8 cellular contexts compared by ENCODE assay signal in the genomic region with DNA sequence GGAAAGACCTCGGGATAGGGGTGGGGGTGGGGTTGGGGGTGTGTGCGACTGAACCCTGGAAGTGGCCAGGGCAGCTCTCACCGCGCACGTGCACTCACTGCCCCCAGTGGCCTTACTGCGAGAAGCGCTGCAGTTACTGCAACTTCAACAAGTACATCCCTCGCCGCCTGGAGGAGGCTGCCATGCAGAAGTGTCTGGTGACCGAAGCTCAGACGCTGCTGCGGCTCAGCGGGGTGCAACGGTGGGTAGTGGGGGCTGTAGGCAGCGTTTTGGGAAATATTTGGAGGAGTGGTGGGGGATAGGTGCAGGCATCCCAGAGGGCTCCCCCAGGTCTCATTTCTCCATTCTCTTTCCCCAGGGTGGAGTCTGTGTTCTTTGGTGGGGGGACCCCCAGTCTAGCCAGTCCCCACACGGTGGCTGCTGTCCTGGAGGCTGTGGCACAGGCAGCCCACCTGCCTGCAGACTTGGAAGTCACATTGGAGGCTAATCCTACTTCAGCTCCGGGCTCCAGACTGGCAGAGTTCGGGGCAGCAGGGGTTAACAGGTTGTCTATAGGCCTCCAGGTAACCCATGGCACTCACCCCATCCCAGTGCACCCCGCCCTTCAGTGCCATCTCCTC. TPM values are rescaled to one million over a fixed set of nuclear protein-coding genes. Genes with fewer than 3 reads are reported as not detected.
DNase-seq lines count a peak whose midpoint lies in the region; ATAC-seq, FAIRE-seq and TF ChIP-seq lines count a peak whose summit lies in the region.

No MANE protein-coding gene starts in this region.

- H2AFZ ChIP-seq in keratinocyte (ENCODE audit: control insufficient read depth, low read length) = peak overlapping the region; percentile 75

- peak overlapping the region; percentile 81 for H3K27ac ChIP-seq in keratinocyte (ENCODE audit: control insufficient read depth, insufficient read depth, low read length)

- peaks cover 16% of the 10 kb centered on the region for H3K79me2 ChIP-seq in keratinocyte (ENCODE audit: control insufficient read depth, insufficient read depth, low read length)

- peak overlapping the region; percentile 85 for H3K9ac ChIP-seq in keratinocyte (ENCODE audit: control insufficient read depth, extremely low read depth, insufficient read depth, low read length)

- H4K20me1 ChIP-seq in keratinocyte (ENCODE audit: control insufficient read depth, extremely low read depth, insufficient read depth, low read length) = no peaks in the 10 kb centered on the region

- CTCF ChIA-PET in BJ (lab: Yijun Ruan, JAX) = interaction anchor here (0.5 to 2.6 kb wide), 32 partner anchors 9 to 245 kb away, joined by 3 to 27 read pairs (median 4); a partner anchor contains a TSS

- POLR2A ChIA-PET in BJ (lab: Charles Lee) = interaction anchor here (0.5 to 0.6 kb wide), 2 partner anchors 221 to 276 kb away, joined by 3 read pairs; no protein-coding TSS in a partner anchor

- DNase-seq in BJ (ENCODE audit: low read depth) = no peak
- DNase-seq in H4 (ENCODE audit: low spot score) = peak; percentile 92
- peak; percentile 82 for DNase-seq in NCI-H2227 (lab: John Stamatoyannopoulos, UW; ENCODE audit: unreplicated experiment)
- DNase-seq in activated CD4-positive, CD25-positive, alpha-beta regulatory T cell (lab: John Stamatoyannopoulos, UW) = peak; percentile 27 to 49 (median 38)
- peak; percentile 50 for DNase-seq in central memory CD4-positive, alpha-beta T cell
- DNase-seq in keratinocyte (ENCODE audit: low read depth, low spot score) = peak; percentile 50
- DNase-seq in stimulated activated CD4-positive, alpha-beta T cell treated with anti-CD3 and anti-CD28 coated beads, Interleukin-1b, Interleukin-23, amount 100 ng/mL, for 1 hour (ENCODE audit: low read depth in 2 of 2) = peak; percentile 22 to 30

- no peaks in the 10 kb centered on the region for H3K9me1 ChIP-seq in keratinocyte (ENCODE audit: control insufficient read depth, extremely low read depth, insufficient read depth, low read length)

- peaks cover 29% of the 10 kb centered on the region for H3K4me1 ChIP-seq in keratinocyte (ENCODE audit: control insufficient read depth, extremely low read depth, insufficient read depth, low read length)

- no peak for FAIRE-seq in keratinocyte (lab: Jason Lieb, UNC)

- peaks cover 2% of the 10 kb centered on the region; the same call in 1 of the 2 replicates for H3K27me3 ChIP-seq in BJ (ENCODE audit: control insufficient read depth, insufficient read depth, low read length)
- H3K27me3 ChIP-seq in keratinocyte (ENCODE audit: control insufficient read depth, extremely low read depth, insufficient read depth, low read length) = no peaks in the 10 kb centered on the region

- H3K4me3 ChIP-seq in BJ (ENCODE audit: low read depth, low read length) (peak overlapping the region; percentile 55), keratinocyte (ENCODE audit: control insufficient read depth in 2 of 3, extremely low read depth in 1 of 3, insufficient read depth in 2 of 3, low read depth in 1 of 3, low read length in 3 of 3) (peak overlapping the region; percentile 83 to 98 (median 97))

- TF ChIP-seq CTCF in BJ (IDR thresholded peaks at IDR 0.05; ENCODE audit: insufficient read depth, low read depth, low read length) (peak; percentile 66), keratinocyte (optimal IDR thresholded peaks at IDR 0.05 in 1 of 3, IDR thresholded peaks at IDR 0.05 in 1 of 3, conservative IDR thresholded peaks at IDR 0.05 in 1 of 3; ENCODE audit: extremely low read depth in 1 of 3, insufficient read depth in 2 of 3, low read length in 3 of 3) (peak; percentile 42 to 83 (median 69))

- H3K9me3 ChIP-seq in keratinocyte (ENCODE audit: control insufficient read depth, low read depth, low read length) = no peaks in the 10 kb centered on the region

- H3K4me2 ChIP-seq in keratinocyte (ENCODE audit: control insufficient read depth, extremely low read depth, insufficient read depth, low read depth, low read length) = peak overlapping the region; percentile 94

- no peak for ATAC-seq in GM21825 (IDR thresholded peaks at IDR 0.05; ENCODE audit: unreplicated experiment)

- H3K36me3 ChIP-seq in BJ (ENCODE audit: control insufficient read depth, insufficient read depth, low read length) = peaks cover 7% of the 10 kb centered on the region
- H3K36me3 ChIP-seq in keratinocyte (ENCODE audit: control insufficient read depth in 2 of 2, extremely low read depth in 1 of 2, insufficient read depth in 2 of 2, low read length in 2 of 2) = peaks cover 4 to 23% of the 10 kb centered on the region in 2 experiments

- dilution Hi-C loops in keratinocyte (cut with MboI; ENCODE audit: extremely low pct_ligation_motif_present, low sequenced_read_pairs) = no loop called here

RNA-seq across cellular contexts. Expression of a gene that starts 1.0 kb away (rescaled TPM):
- 17.5 and 22.6 TPM in 2 replicates for polyA plus RNA-seq in BJ (2011; rRNA removed)
- 7.9 and 13.9 TPM in 2 replicates for polyA minus RNA-seq in BJ (2011; rRNA and poly(A)+ RNA removed)
- total RNA-seq in H4 (2014; rRNA removed; shearing (Covaris generic)) = 18.7 and 19.3 TPM in 2 replicates
- polyA plus RNA-seq in keratinocyte = 25.5 to 28.5 TPM (median 28.2 TPM) in 3 replicates
- polyA plus RNA-seq in keratinocyte (2011; ENCODE audit: low read depth) = 11.0 TPM
- 14.4 and 15.4 TPM in 2 replicates for polyA plus RNA-seq in keratinocyte (2011; cell fraction: cytosol; rRNA removed)
- polyA plus RNA-seq in keratinocyte (2011; cell fraction: nucleus; rRNA removed) = 58.5 and 61.1 TPM in 2 replicates
- 20.2 and 28.1 TPM in 2 replicates for polyA plus RNA-seq in keratinocyte (2012; ENCODE audit: low replicate concordance)
- polyA minus RNA-seq in keratinocyte = 15.0 to 22.0 TPM (median 20.6 TPM) in 3 replicates
- 16.1 TPM for polyA minus RNA-seq in keratinocyte (2011; cell fraction: cytosol; rRNA and poly(A)+ RNA removed)
- polyA minus RNA-seq in keratinocyte (2011; cell fraction: nucleus; rRNA and poly(A)+ RNA removed) = 22.8 and 23.6 TPM in 2 replicates

RNA-seq across cellular contexts. Expression of a gene that starts 11.0 kb away (rescaled TPM):
- polyA plus RNA-seq in BJ (2011; rRNA removed) (not detected in 2 replicates), keratinocyte (not detected in 3 replicates)
- polyA minus RNA-seq in BJ (2011; rRNA and poly(A)+ RNA removed) = not detected in 2 replicates
- total RNA-seq in H4 (2014; rRNA removed; shearing (Covaris generic)) = not detected in 2 replicates
- polyA plus RNA-seq in keratinocyte (2011; ENCODE audit: low read depth) = not detected
- not detected in 2 replicates for polyA plus RNA-seq in keratinocyte (2011; cell fraction: cytosol; rRNA removed)
- not detected in 2 replicates for polyA plus RNA-seq in keratinocyte (2011; cell fraction: nucleus; rRNA removed)
- 0.48 and 0.80 TPM in 2 replicates for polyA plus RNA-seq in keratinocyte (2012; ENCODE audit: low replicate concordance)
- polyA minus RNA-seq in keratinocyte = not detected in 3 replicates
- not detected for polyA minus RNA-seq in keratinocyte (2011; cell fraction: cytosol; rRNA and poly(A)+ RNA removed)
- polyA minus RNA-seq in keratinocyte (2011; cell fraction: nucleus; rRNA and poly(A)+ RNA removed) = not detected in 2 replicates

RNA-seq across cellular contexts. Expression of a gene that starts 28.6 kb away (rescaled TPM):
- polyA plus RNA-seq in BJ (2011; rRNA removed) = 0.54 and 0.67 TPM in 2 replicates
- 0.10 and 0.14 TPM in 2 replicates for polyA minus RNA-seq in BJ (2011; rRNA and poly(A)+ RNA removed)
- not detected in 2 replicates for total RNA-seq in H4 (2014; rRNA removed; shearing (Covaris generic))
- 5.1 to 9.5 TPM (median 9.0 TPM) in 3 replicates for polyA plus RNA-seq in keratinocyte
- polyA plus RNA-seq in keratinocyte (2011; ENCODE audit: low read depth) = 2.4 TPM
- polyA plus RNA-seq in keratinocyte (2011; cell fraction: cytosol; rRNA removed) = 1.9 and 2.1 TPM in 2 replicates
- 30.5 and 34.7 TPM in 2 replicates for polyA plus RNA-seq in keratinocyte (2011; cell fraction: nucleus; rRNA removed)
- polyA plus RNA-seq in keratinocyte (2012; ENCODE audit: low replicate concordance) = 0.85 and 9.1 TPM in 2 replicates
- 1.4 to 6.3 TPM (median 4.1 TPM) in 3 replicates for polyA minus RNA-seq in keratinocyte
- 5.6 TPM for polyA minus RNA-seq in keratinocyte (2011; cell fraction: cytosol; rRNA and poly(A)+ RNA removed)
- 4.7 and 7.4 TPM in 2 replicates for polyA minus RNA-seq in keratinocyte (2011; cell fraction: nucleus; rRNA and poly(A)+ RNA removed)

RNA-seq across cellular contexts. Expression of a gene that starts 52.9 kb away (rescaled TPM):
- polyA plus RNA-seq in BJ (2011; rRNA removed) (not detected in 2 replicates), keratinocyte (50.7 to 155 TPM (median 66.7 TPM) in 3 replicates)
- polyA minus RNA-seq in BJ (2011; rRNA and poly(A)+ RNA removed) = not detected in 2 replicates
- total RNA-seq in H4 (2014; rRNA removed; shearing (Covaris generic)) = not detected in 2 replicates
- 34.9 TPM for polyA plus RNA-seq in keratinocyte (2011; ENCODE audit: low read depth)
- 66.6 and 129 TPM in 2 replicates for polyA plus RNA-seq in keratinocyte (2011; cell fraction: cytosol; rRNA removed)
- polyA plus RNA-seq in keratinocyte (2011; cell fraction: nucleus; rRNA removed) = 115 and 162 TPM in 2 replicates
- polyA plus RNA-seq in keratinocyte (2012; ENCODE audit: low replicate concordance) = 41.8 and 249 TPM in 2 replicates
- polyA minus RNA-seq in keratinocyte = 47.1 to 355 TPM (median 69.7 TPM) in 3 replicates
- 128 TPM for polyA minus RNA-seq in keratinocyte (2011; cell fraction: cytosol; rRNA and poly(A)+ RNA removed)
- polyA minus RNA-seq in keratinocyte (2011; cell fraction: nucleus; rRNA and poly(A)+ RNA removed) = 133 and 152 TPM in 2 replicates

RNA-seq across cellular contexts. Expression of a gene that starts 53.6 kb away (rescaled TPM):
- polyA plus RNA-seq in BJ (2011; rRNA removed) = 19.9 and 25.4 TPM in 2 replicates
- polyA minus RNA-seq in BJ (2011; rRNA and poly(A)+ RNA removed) = 19.8 and 31.7 TPM in 2 replicates
- total RNA-seq in H4 (2014; rRNA removed; shearing (Covaris generic)) = 26.5 and 47.2 TPM in 2 replicates
- 57.6 to 102 TPM (median 71.9 TPM) in 3 replicates for polyA plus RNA-seq in keratinocyte
- polyA plus RNA-seq in keratinocyte (2011; ENCODE audit: low read depth) = 101 TPM
- polyA plus RNA-seq in keratinocyte (2011; cell fraction: cytosol; rRNA removed) = 44.9 and 50.9 TPM in 2 replicates
- 241 and 303 TPM in 2 replicates for polyA plus RNA-seq in keratinocyte (2011; cell fraction: nucleus; rRNA removed)
- polyA plus RNA-seq in keratinocyte (2012; ENCODE audit: low replicate concordance) = 46.5 and 47.5 TPM in 2 replicates
- 92.0 to 164 TPM (median 110 TPM) in 3 replicates for polyA minus RNA-seq in keratinocyte
- 35.7 TPM for polyA minus RNA-seq in keratinocyte (2011; cell fraction: cytosol; rRNA and poly(A)+ RNA removed)
- 93.2 and 125 TPM in 2 replicates for polyA minus RNA-seq in keratinocyte (2011; cell fraction: nucleus; rRNA and poly(A)+ RNA removed)
